Comparison of ENCODE assay signal across 1 cellular context in genomic region chr10:86668297-86669165, GRCh38.
TF ChIP-seq lines count a peak whose summit lies in the region.

LDB3 (plus strand) TSS chr10:86668511; CDS start chr10:86668692, 181 bp downstream.

TF ChIP-seq in HEK293, 187 proteins besides CTCF, POLR2A, EP300 and RAD21 (continued from another document):
- TF ChIP-seq ZNF664 (tag by site-specific recombination; IDR thresholded peaks at IDR 0.05) (no peak), ZSCAN30 (tag by site-specific recombination; IDR thresholded peaks at IDR 0.05) (no peak), ZNF449 (tag by site-specific recombination; IDR thresholded peaks at IDR 0.05) (no peak), ZNF292 (tag by site-specific recombination; IDR thresholded peaks at IDR 0.05; ENCODE audit: borderline replicate concordance, low read depth) (no peak), ZNF645 (tag by site-specific recombination; IDR thresholded peaks at IDR 0.05) (no peak), SP3 (tag by site-specific recombination; IDR thresholded peaks at IDR 0.05) (no peak), GLIS1 (tag by site-specific recombination; IDR thresholded peaks at IDR 0.05) (peak; percentile 97), ZNF37A (tag by site-specific recombination; IDR thresholded peaks at IDR 0.05) (no peak), ZNF423 (tag by site-specific recombination; IDR thresholded peaks at IDR 0.05) (peak; percentile 100), ZNF585B (tag by site-specific recombination; IDR thresholded peaks at IDR 0.05) (no peak), ZNF280D (tag by site-specific recombination; IDR thresholded peaks at IDR 0.05) (no peak), ZNF266 (tag by site-specific recombination; IDR thresholded peaks at IDR 0.05; ENCODE audit: low read depth) (no peak), MZF1 (tag by site-specific recombination; IDR thresholded peaks at IDR 0.05; ENCODE audit: borderline replicate concordance) (no peak), MYNN (tag by site-specific recombination; IDR thresholded peaks at IDR 0.05; ENCODE audit: borderline replicate concordance) (no peak), BCL11A (tag by site-specific recombination; IDR thresholded peaks at IDR 0.05; ENCODE audit: low read depth) (no peak; the same call in 1 of the 2 replicates), ZBTB17 (tag by site-specific recombination; IDR thresholded peaks at IDR 0.05) (peak; percentile 36; the same call in 1 of the 2 replicates), PRDM6 (tag by site-specific recombination; IDR thresholded peaks at IDR 0.05) (no peak), ELK4 (IDR thresholded peaks at IDR 0.05; ENCODE audit: borderline replicate concordance, low read depth, low read length) (no peak), ZNF629 (tag by site-specific recombination; IDR thresholded peaks at IDR 0.05) (peak; percentile 78), ZNF324 (tag by site-specific recombination; IDR thresholded peaks at IDR 0.05) (no peak), ZFP3 (tag by site-specific recombination; IDR thresholded peaks at IDR 0.05; ENCODE audit: low read depth) (no peak), BCL6B (tag by site-specific recombination; IDR thresholded peaks at IDR 0.05) (no peak)
TF ChIP-seq in HEK293: peak in this region for 27.
